15 cellular contexts compared by ENCODE assay signal in the genomic region with DNA sequence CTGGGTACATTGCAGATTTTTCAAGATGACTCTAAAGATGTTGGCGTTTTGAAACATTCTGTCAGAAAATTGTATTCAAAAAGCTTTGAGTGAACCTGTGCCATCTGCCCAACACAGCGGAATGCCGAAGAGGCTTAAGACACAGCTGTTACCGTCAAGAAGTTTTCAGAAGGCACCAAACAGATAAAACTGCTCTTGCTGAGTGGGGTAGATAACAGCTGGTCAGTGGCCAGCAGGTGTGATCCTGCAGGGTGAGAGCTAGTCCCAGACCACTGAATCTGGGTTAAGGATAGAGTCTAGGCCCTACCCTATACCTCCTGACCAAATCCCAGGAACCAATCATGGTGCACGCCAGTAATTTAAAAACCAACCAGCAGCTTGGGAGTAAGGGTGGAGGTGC.
A peak's percentile ranks its signal among the peaks of the same experiment; 100 is the strongest.
DNase-seq lines count a peak whose midpoint lies in the region; ATAC-seq and TF ChIP-seq lines count a peak whose summit lies in the region.
"Had no signal": no experiment of that assay in that cellular context is flagged by ENCODE, and none has a peak within 500 bp of the region (broad histone marks: within the 10 kb centered on the region; RNA-seq: fewer than 3 reads in every experiment).

No MANE protein-coding gene starts in this region.

- no peaks in the 10 kb centered on the region for H3K9me3 Mint-ChIP-seq in chondrocyte (ENCODE audit: low read depth)
- H3K9me3 Mint-ChIP-seq in activated CD4-positive, alpha-beta T cell treated with anti-CD3 and anti-CD28 coated beads, Interleukin-2, amount 10 ng/mL, durations not matched to agents 24 days and 14 days: no peaks in the 10 kb centered on the region
- H3K9me3 Mint-ChIP-seq: CD4-positive, alpha-beta memory T cell; H9 had no signal

- H3K36me3 Mint-ChIP-seq in chondrocyte (ENCODE audit: low read depth): peaks cover 41% of the 10 kb centered on the region
- no peaks in the 10 kb centered on the region for H3K36me3 Mint-ChIP-seq in activated CD4-positive, alpha-beta T cell treated with anti-CD3 and anti-CD28 coated beads, Interleukin-2, amount 10 ng/mL, durations not matched to agents 24 days and 14 days (ENCODE audit: low read depth)
- H3K36me3 Mint-ChIP-seq: CD4-positive, alpha-beta memory T cell had no signal

- H3K4me3 Mint-ChIP-seq in chondrocyte (ENCODE audit: unreplicated experiment): no peak overlapping the region
- H3K4me3 Mint-ChIP-seq in activated CD4-positive, alpha-beta T cell treated with anti-CD3 and anti-CD28 coated beads, Interleukin-2, amount 10 ng/mL, durations not matched to agents 24 days and 14 days: no peak overlapping the region
- H3K4me3 Mint-ChIP-seq: CD4-positive, alpha-beta memory T cell; H9 had no signal

- intact Hi-C loops in sciatic nerve (cut with DNase I): no loop called here
- intact Hi-C loops in activated CD4-positive, alpha-beta T cell treated with anti-CD3 and anti-CD28 coated beads, Interleukin-2, amount 10 ng/mL, durations not matched to agents 24 days and 14 days (cut with micrococcal nuclease): no loop called here

- DNase-seq in LHCN-M2 (ENCODE audit: low read depth) (peak; percentile 39), NCI-H524 treated with DMSO at 0.1 percent for 48 hours (lab: John Stamatoyannopoulos, UW) (peak; percentile 59), chondrocyte (ENCODE audit: low spot score) (no peak), sciatic nerve (ENCODE audit: low spot score) (peak; percentile 7), DMS79 treated with DMSO at 0.1 percent for 48 hours (lab: John Stamatoyannopoulos, UW) (no peak)
- no peak for DNase-seq in activated CD4-positive, CD25-positive, alpha-beta regulatory T cell treated with anti-CD3 and anti-CD28 coated beads, Interleukin-2, amount 50 U/mL, for 72 hours
- no peak for DNase-seq in activated CD4-positive, alpha-beta T cell treated with anti-CD3 and anti-CD28 coated beads, Interleukin-2, amount 10 ng/mL, durations not matched to agents 24 days and 14 days
- DNase-seq: BE2C; Caco-2; CD4-positive, alpha-beta memory T cell; DMS79; EL; GOT3; H9; IMR-90 had no signal

- no peaks in the 10 kb centered on the region for H3K27me3 Mint-ChIP-seq in chondrocyte (ENCODE audit: low read depth)
- H3K27me3 Mint-ChIP-seq in activated CD4-positive, alpha-beta T cell treated with anti-CD3 and anti-CD28 coated beads, Interleukin-2, amount 10 ng/mL, durations not matched to agents 24 days and 14 days: no peaks in the 10 kb centered on the region

- no peak for TF ChIP-seq CTCF in chondrocyte (IDR thresholded peaks at IDR 0.05)

- H3K4me1 Mint-ChIP-seq in chondrocyte (ENCODE audit: low read depth): peaks cover 22% of the 10 kb centered on the region
- H3K4me1 Mint-ChIP-seq in activated CD4-positive, alpha-beta T cell treated with anti-CD3 and anti-CD28 coated beads, Interleukin-2, amount 10 ng/mL, durations not matched to agents 24 days and 14 days: no peaks in the 10 kb centered on the region
- H3K4me1 Mint-ChIP-seq: CD4-positive, alpha-beta memory T cell had no signal

- peak overlapping the region; percentile 86 for H3K27ac Mint-ChIP-seq in chondrocyte (ENCODE audit: unreplicated experiment)
- no peak overlapping the region for H3K27ac Mint-ChIP-seq in activated CD4-positive, alpha-beta T cell treated with anti-CD3 and anti-CD28 coated beads, Interleukin-2, amount 10 ng/mL, durations not matched to agents 24 days and 14 days
- H3K27ac Mint-ChIP-seq: CD4-positive, alpha-beta memory T cell had no signal

- ATAC-seq in sciatic nerve: no peak

Comparison
In these comparisons a context has a peak if more than half of its experiments do, and no peak if none do; other contexts are left out.
1. DNase-seq: peak in LHCN-M2 (single experiment), NCI-H524 treated with DMSO at 0.1 percent for 48 hours (single experiment) and sciatic nerve (single experiment); none in chondrocyte (single experiment), activated CD4-positive, CD25-positive, alpha-beta regulatory T cell treated with anti-CD3 and anti-CD28 coated beads, Interleukin-2, amount 50 U/mL, for 72 hours (single experiment), activated CD4-positive, alpha-beta T cell treated with anti-CD3 and anti-CD28 coated beads, Interleukin-2, amount 10 ng/mL, durations not matched to agents 24 days and 14 days (single experiment) and DMS79 treated with DMSO at 0.1 percent for 48 hours (single experiment).